ENCODE assay signal across 28 cellular contexts in genomic region chr5:105530716-105531261, GRCh38.
"Had no signal": no experiment of that assay in that cellular context is flagged by ENCODE, and none has a peak within 500 bp of the region (broad histone marks: within the 10 kb centered on the region; RNA-seq: fewer than 3 reads in every experiment).

No MANE protein-coding gene starts in this region.

- DNase-seq: activated B cell treated with CpG ODN at 0.5 μM for 24 hours; activated CD4-positive, alpha-beta T cell treated with anti-CD3 and anti-CD28 coated beads for 1 hour; activated CD4-positive, alpha-beta T cell treated with anti-CD3 and anti-CD28 coated beads, Interleukin-2, amount 10 ng/mL, durations not matched to agents 24 days and 14 days; activated CD4-positive, alpha-beta T cell treated with anti-CD3 and anti-CD28 coated beads, Interleukin-2, amount 50 U/mL, for 48 hours; activated CD8-positive, alpha-beta memory T cell treated with anti-CD3 and anti-CD28 coated beads, Interleukin-2, amount 10 ng/mL, durations not matched to agents 7 days and 5 days; activated effector memory CD4-positive, alpha-beta T cell treated with anti-CD3 and anti-CD28 coated beads, Interleukin-2, amount 50 U/mL, for 16 hours; activated naive CD4-positive, alpha-beta T cell treated with Interleukin-2 at 50 U/mL for 16 hours; activated naive CD8-positive, alpha-beta T cell treated with anti-CD3 and anti-CD28 coated beads, Interleukin-2, amount 50 U/mL, for 24 hours; activated T-cell treated with anti-CD3 and anti-CD28 coated beads, Interleukin-2, amount 50 U/mL, for 4 hours; amniotic stem cell; body of pancreas; MM.1S; NCI-H1105 treated with DMSO at 0.1 percent for 48 hours; NCI-H1436 treated with DMSO at 0.1 percent for 48 hours; NCI-H187; NCI-H2081; NCI-H510A treated with DMSO at 0.1 percent for 48 hours; NCI-H69; NK-92 treated with Interleukin-12 subunit alpha and Interleukin-12 subunit beta, amount 100 ng/mL, for 24 hours; Peyer's patch; Right ventricle myocardium superior; SJCRH30; SK-N-SH had no signal

- H3K4me3 ChIP-seq: ascending aorta, body of pancreas, cardiac muscle cell, Peyer's patch, SJCRH30 had no signal

- ATAC-seq: activated CD8-positive, alpha-beta memory T cell treated with anti-CD3 and anti-CD28 coated beads, Interleukin-2, amount 10 ng/mL, durations not matched to agents 7 days and 5 days; activated naive CD4-positive, alpha-beta T cell treated with anti-CD3 and anti-CD28 coated beads, Interleukin-2, amount 50 U/mL, for 72 hours; activated naive CD8-positive, alpha-beta T cell treated with anti-CD3 and anti-CD28 coated beads, Interleukin-2, amount 50 U/mL, for 24 hours; activated T-cell treated with anti-CD3 and anti-CD28 coated beads, Interleukin-2, amount 50 U/mL, for 4 hours; body of pancreas had no signal

- H3K27me3 Mint-ChIP-seq: activated B cell treated with CpG ODN at 0.5 μM for 24 hours; activated CD4-positive, alpha-beta T cell treated with anti-CD3 and anti-CD28 coated beads, Interleukin-2, amount 10 ng/mL, durations not matched to agents 24 days and 14 days; activated CD8-positive, alpha-beta memory T cell treated with anti-CD3 and anti-CD28 coated beads, Interleukin-2, amount 10 ng/mL, durations not matched to agents 7 days and 5 days; activated naive CD8-positive, alpha-beta T cell treated with anti-CD3 and anti-CD28 coated beads, Interleukin-2, amount 50 U/mL, for 24 hours had no signal

- H3K9me3 ChIP-seq: body of pancreas, Peyer's patch, SK-N-SH had no signal

- H3K27ac Mint-ChIP-seq: activated B cell treated with CpG ODN at 0.5 μM for 24 hours; activated CD4-positive, alpha-beta T cell treated with anti-CD3 and anti-CD28 coated beads, Interleukin-2, amount 10 ng/mL, durations not matched to agents 24 days and 14 days; activated CD8-positive, alpha-beta memory T cell treated with anti-CD3 and anti-CD28 coated beads, Interleukin-2, amount 10 ng/mL, durations not matched to agents 7 days and 5 days; activated naive CD4-positive, alpha-beta T cell treated with anti-CD3 and anti-CD28 coated beads, Interleukin-2, amount 50 U/mL, for 72 hours; activated naive CD8-positive, alpha-beta T cell treated with anti-CD3 and anti-CD28 coated beads, Interleukin-2, amount 50 U/mL, for 24 hours; T-helper 1 cell treated with Interleukin-12 subunit alpha and Interleukin-12 subunit beta and Interleukin-4 antibody, amounts not matched to agents 30 μg/mL and 1 μg/mL, for 36 hours had no signal

- H3K36me3 Mint-ChIP-seq: activated CD8-positive, alpha-beta memory T cell treated with anti-CD3 and anti-CD28 coated beads, Interleukin-2, amount 10 ng/mL, durations not matched to agents 7 days and 5 days had no signal

- H3K4me1 Mint-ChIP-seq: activated B cell treated with CpG ODN at 0.5 μM for 24 hours; activated CD4-positive, alpha-beta T cell treated with anti-CD3 and anti-CD28 coated beads, Interleukin-2, amount 10 ng/mL, durations not matched to agents 24 days and 14 days; activated CD8-positive, alpha-beta memory T cell treated with anti-CD3 and anti-CD28 coated beads, Interleukin-2, amount 10 ng/mL, durations not matched to agents 7 days and 5 days; activated naive CD8-positive, alpha-beta T cell treated with anti-CD3 and anti-CD28 coated beads, Interleukin-2, amount 50 U/mL, for 24 hours had no signal

- H3K27ac ChIP-seq: ascending aorta, body of pancreas, cardiac muscle cell, Peyer's patch, RWPE1, SJCRH30 had no signal

- H3K4me1 ChIP-seq: ascending aorta, body of pancreas, Peyer's patch had no signal

- H3K4me3 Mint-ChIP-seq: activated B cell treated with CpG ODN at 0.5 μM for 24 hours; activated CD4-positive, alpha-beta T cell treated with anti-CD3 and anti-CD28 coated beads, Interleukin-2, amount 10 ng/mL, durations not matched to agents 24 days and 14 days; activated CD8-positive, alpha-beta memory T cell treated with anti-CD3 and anti-CD28 coated beads, Interleukin-2, amount 10 ng/mL, durations not matched to agents 7 days and 5 days; activated naive CD8-positive, alpha-beta T cell treated with anti-CD3 and anti-CD28 coated beads, Interleukin-2, amount 50 U/mL, for 24 hours; activated T-cell treated with anti-CD3 and anti-CD28 coated beads, Interleukin-2, amount 50 U/mL, for 4 hours; T-helper 1 cell treated with Interleukin-12 subunit alpha and Interleukin-12 subunit beta and Interleukin-4 antibody, amounts not matched to agents 30 μg/mL and 1 μg/mL, for 36 hours had no signal

- H3K27me3 ChIP-seq: ascending aorta, body of pancreas, cardiac muscle cell, Peyer's patch, SJCRH30 had no signal

- H3K9ac ChIP-seq: SK-N-SH had no signal

- H3K36me3 ChIP-seq: ascending aorta, cardiac muscle cell, Peyer's patch, SJCRH30 had no signal
